12 cellular contexts compared by ENCODE assay signal in the genomic region with DNA sequence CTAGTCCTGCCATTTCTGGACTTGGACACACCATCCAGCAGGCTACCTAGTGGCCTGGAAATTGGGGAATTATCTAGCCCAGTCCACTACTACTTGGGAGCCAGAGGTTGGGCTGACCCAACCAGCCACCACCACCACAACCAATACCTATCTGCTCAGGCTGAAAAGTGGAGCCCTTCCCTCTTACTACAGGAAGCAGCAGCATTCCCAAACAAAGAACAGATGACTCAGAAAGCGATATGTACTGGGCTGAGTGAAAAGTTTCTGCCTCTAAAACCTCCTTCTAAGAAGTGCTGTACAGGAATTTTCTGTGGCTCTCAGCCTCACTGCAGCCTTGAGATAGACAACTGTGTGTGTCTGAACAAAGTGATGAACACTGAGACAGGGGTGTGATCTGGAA.
DNase-seq lines count a peak whose midpoint lies in the region; ATAC-seq lines count a peak whose summit lies in the region.
"Had no signal": no experiment of that assay in that cellular context is flagged by ENCODE, and none has a peak within 500 bp of the region (broad histone marks: within the 10 kb centered on the region; RNA-seq: fewer than 3 reads in every experiment).

No MANE protein-coding gene starts in this region.

- peaks cover 9% of the 10 kb centered on the region for H3K4me1 Mint-ChIP-seq in stimulated activated effector memory CD8-positive, alpha-beta T cell treated with anti-CD3 and anti-CD28 coated beads, Interleukin-12 subunit alpha, Interleukin-12 subunit beta, amount 100 ng/mL, for 72 hours

- no peaks in the 10 kb centered on the region for H3K36me3 Mint-ChIP-seq in stimulated activated effector memory CD8-positive, alpha-beta T cell treated with anti-CD3 and anti-CD28 coated beads, Interleukin-12 subunit alpha, Interleukin-12 subunit beta, amount 100 ng/mL, for 72 hours

- H3K9me3 Mint-ChIP-seq in stimulated activated effector memory CD8-positive, alpha-beta T cell treated with anti-CD3 and anti-CD28 coated beads, Interleukin-12 subunit alpha, Interleukin-12 subunit beta, amount 100 ng/mL, for 72 hours = peaks cover 8% of the 10 kb centered on the region

- peak; percentile 34 for DNase-seq in H4 (ENCODE audit: low spot score)
- peak; percentile 4 for DNase-seq in NCI-H226
- peak; percentile 7 for DNase-seq in iris pigment epithelial cell (ENCODE audit: low read depth)
- no peak for DNase-seq in stimulated activated effector memory CD8-positive, alpha-beta T cell treated with anti-CD3 and anti-CD28 coated beads, Interleukin-12 subunit alpha, Interleukin-12 subunit beta, amount 100 ng/mL, for 72 hours (ENCODE audit: low spot score in 2 of 2)
- DNase-seq in epidermal melanocyte (ENCODE audit: insufficient read length, low spot score) = no peak
- DNase-seq in activated T-cell treated with anti-CD3 and anti-CD28 coated beads, Interleukin-2, amount 50 U/mL, for 48 hours = no peak
- DNase-seq: ACHN; CD4-positive, alpha-beta T cell; NCI-H2107; Right ventricle myocardium superior had no signal

- H3K4me3 Mint-ChIP-seq in stimulated activated effector memory CD8-positive, alpha-beta T cell treated with anti-CD3 and anti-CD28 coated beads, Interleukin-12 subunit alpha, Interleukin-12 subunit beta, amount 100 ng/mL, for 72 hours = no peak overlapping the region
- H3K4me3 Mint-ChIP-seq: CD4-positive, alpha-beta T cell had no signal

- no peak overlapping the region for H3K27ac Mint-ChIP-seq in stimulated activated effector memory CD8-positive, alpha-beta T cell treated with anti-CD3 and anti-CD28 coated beads, Interleukin-12 subunit alpha, Interleukin-12 subunit beta, amount 100 ng/mL, for 72 hours
- H3K27ac Mint-ChIP-seq: CD4-positive, alpha-beta T cell had no signal

- ATAC-seq in stimulated activated effector memory CD8-positive, alpha-beta T cell treated with anti-CD3 and anti-CD28 coated beads, Interleukin-12 subunit alpha, Interleukin-12 subunit beta, amount 100 ng/mL, for 72 hours = peak; percentile 19
- ATAC-seq in GM18870 (IDR thresholded peaks at IDR 0.05; ENCODE audit: unreplicated experiment) = no peak
- ATAC-seq: K562 had no signal

Comparison
In these comparisons a context has a peak if more than half of its experiments do, and no peak if none do; other contexts are left out.
1. DNase-seq: peak in H4 (single experiment), NCI-H226 (single experiment) and iris pigment epithelial cell (single experiment); none in stimulated activated effector memory CD8-positive, alpha-beta T cell treated with anti-CD3 and anti-CD28 coated beads, Interleukin-12 subunit alpha, Interleukin-12 subunit beta, amount 100 ng/mL, for 72 hours (0 of 2), epidermal melanocyte (single experiment) and activated T-cell treated with anti-CD3 and anti-CD28 coated beads, Interleukin-2, amount 50 U/mL, for 48 hours (0 of 2).